10 cellular contexts compared by ENCODE assay signal in the genomic region with DNA sequence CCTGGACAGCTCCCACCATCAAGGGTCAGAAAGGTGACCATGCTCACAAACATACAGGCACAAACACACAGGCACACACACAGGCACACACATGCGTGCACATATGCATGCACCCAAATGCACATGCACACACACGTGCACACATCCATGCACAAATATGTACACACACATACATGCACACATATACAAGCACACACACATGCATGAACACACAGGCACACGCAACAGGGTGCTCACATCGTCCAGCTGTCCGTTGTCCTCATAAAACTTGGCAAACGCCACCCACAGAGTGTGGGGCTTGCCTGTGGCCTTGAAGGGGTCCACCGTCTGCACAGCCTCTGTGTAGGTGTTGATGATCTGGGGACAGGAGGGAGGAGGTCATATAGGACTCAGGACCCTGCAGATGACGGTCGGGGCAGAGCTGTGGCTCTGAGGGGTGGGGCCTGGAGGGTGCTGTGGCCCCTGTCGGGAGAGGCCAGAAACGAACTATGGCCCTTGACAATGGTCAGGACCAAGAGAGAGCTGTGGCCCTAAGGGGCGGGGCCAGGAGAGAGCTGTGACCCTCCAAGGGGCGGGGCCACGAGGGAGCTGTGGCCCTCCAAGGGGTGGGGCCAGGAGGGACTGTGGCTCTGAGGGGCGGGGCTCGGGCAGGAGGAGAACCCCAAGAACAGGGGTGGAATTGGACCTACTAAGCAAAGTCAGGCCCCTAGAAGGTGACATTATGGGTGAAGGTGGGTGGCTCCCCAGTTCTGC. TPM values are rescaled to one million over a fixed set of nuclear protein-coding genes. Genes with fewer than 3 reads are reported as not detected.
DNase-seq lines count a peak whose midpoint lies in the region.
"Had no signal": no experiment of that assay in that cellular context is flagged by ENCODE, and none has a peak within 500 bp of the region (broad histone marks: within the 10 kb centered on the region; RNA-seq: fewer than 3 reads in every experiment).

No MANE protein-coding gene starts in this region.

- H3K9me2 ChIP-seq in Karpas-422 (replicated peaks; ENCODE audit: insufficient read depth, low read length) = no peaks in the 10 kb centered on the region

- no peak overlapping the region for H2AFZ ChIP-seq in Karpas-422 (ENCODE audit: low read length)

- peaks cover 3% of the 10 kb centered on the region for H3K4me1 ChIP-seq in Karpas-422 (ENCODE audit: low read length)

- no peaks in the 10 kb centered on the region for H3K9me3 ChIP-seq in Karpas-422 (ENCODE audit: low read length)
- H3K9me3 ChIP-seq: upper lobe of left lung had no signal

- H4K20me1 ChIP-seq in Karpas-422 (ENCODE audit: insufficient read depth, low read depth, low read length) = peaks cover 16% of the 10 kb centered on the region; the same call in 1 of the 2 replicates

- no peaks in the 10 kb centered on the region; the same call in 1 of the 2 replicates for H3K36me3 ChIP-seq in Karpas-422 (ENCODE audit: insufficient read depth, low read length)

- H3K27ac ChIP-seq in Karpas-422 (ENCODE audit: low read length) = no peak overlapping the region
- H3K27ac ChIP-seq: upper lobe of left lung had no signal

- no peaks in the 10 kb centered on the region for H3K27me3 ChIP-seq in Karpas-422 (ENCODE audit: low read length)
- H3K27me3 ChIP-seq: upper lobe of left lung had no signal

- H3K4me3 ChIP-seq in Karpas-422 (ENCODE audit: low read length) = no peak overlapping the region
- H3K4me3 ChIP-seq: upper lobe of left lung had no signal

- peaks cover 21% of the 10 kb centered on the region for H3K79me2 ChIP-seq in Karpas-422 (ENCODE audit: low read length)

- no peak overlapping the region for H3K4me2 ChIP-seq in Karpas-422 (ENCODE audit: low read depth, low read length, poor library complexity, severe bottlenecking)

- DNase-seq in Karpas-422 (peak; percentile 71), germinal center (ENCODE audit: low spot score) (peak; percentile 26), SHP77 (lab: John Stamatoyannopoulos, UW) (no peak), NCI-H1105 (lab: John Stamatoyannopoulos, UW) (no peak)
- DNase-seq: activated CD8-positive, alpha-beta memory T cell treated with anti-CD3 and anti-CD28 coated beads, Interleukin-2, amount 10 ng/mL, durations not matched to agents 7 days and 5 days; GF-D8; upper lobe of left lung had no signal

- no peak overlapping the region for H3K9ac ChIP-seq in Karpas-422 (ENCODE audit: low read length)

RNA-seq across cellular contexts. Expression of gene XAB2, which starts 6.2 kb away (rescaled TPM):
- 20.2 and 36.2 TPM in 2 replicates for total RNA-seq in Karpas-422 (2014; rRNA removed; shearing (Covaris generic); ENCODE audit: low replicate concordance)

RNA-seq across cellular contexts. Expression of gene PET100, which starts 6.5 kb away (rescaled TPM):
- total RNA-seq in Karpas-422 (2014; rRNA removed; shearing (Covaris generic); ENCODE audit: low replicate concordance) = 15.5 and 51.5 TPM in 2 replicates

RNA-seq across cellular contexts. Expression of gene PCP2, which starts 10.4 kb away (rescaled TPM):
- 0.65 TPM in 1 of 2 replicates, not detected in the other for total RNA-seq in Karpas-422 (2014; rRNA removed; shearing (Covaris generic); ENCODE audit: low replicate concordance)
- total RNA-seq: cardiac septum, MCF 10A, SK-MEL-5 had no signal

RNA-seq across cellular contexts. Expression of gene STXBP2, which starts 13.8 kb away (rescaled TPM):
- 36.5 and 61.3 TPM in 2 replicates for total RNA-seq in Karpas-422 (2014; rRNA removed; shearing (Covaris generic); ENCODE audit: low replicate concordance)

RNA-seq across cellular contexts. Expression of gene CAMSAP3, which starts 27.4 kb away (rescaled TPM):
- 0.36 TPM in 1 of 2 replicates, not detected in the other for total RNA-seq in Karpas-422 (2014; rRNA removed; shearing (Covaris generic); ENCODE audit: low replicate concordance)
- total RNA-seq: cardiac septum had no signal

Comparison
In these comparisons a context has a peak if more than half of its experiments do, and no peak if none do; other contexts are left out.
1. DNase-seq: peak in Karpas-422 (single experiment) and germinal center (single experiment); none in SHP77 (0 of 2) and NCI-H1105 (single experiment).